ENCODE assay signal across 8 cellular contexts in the genomic region with DNA sequence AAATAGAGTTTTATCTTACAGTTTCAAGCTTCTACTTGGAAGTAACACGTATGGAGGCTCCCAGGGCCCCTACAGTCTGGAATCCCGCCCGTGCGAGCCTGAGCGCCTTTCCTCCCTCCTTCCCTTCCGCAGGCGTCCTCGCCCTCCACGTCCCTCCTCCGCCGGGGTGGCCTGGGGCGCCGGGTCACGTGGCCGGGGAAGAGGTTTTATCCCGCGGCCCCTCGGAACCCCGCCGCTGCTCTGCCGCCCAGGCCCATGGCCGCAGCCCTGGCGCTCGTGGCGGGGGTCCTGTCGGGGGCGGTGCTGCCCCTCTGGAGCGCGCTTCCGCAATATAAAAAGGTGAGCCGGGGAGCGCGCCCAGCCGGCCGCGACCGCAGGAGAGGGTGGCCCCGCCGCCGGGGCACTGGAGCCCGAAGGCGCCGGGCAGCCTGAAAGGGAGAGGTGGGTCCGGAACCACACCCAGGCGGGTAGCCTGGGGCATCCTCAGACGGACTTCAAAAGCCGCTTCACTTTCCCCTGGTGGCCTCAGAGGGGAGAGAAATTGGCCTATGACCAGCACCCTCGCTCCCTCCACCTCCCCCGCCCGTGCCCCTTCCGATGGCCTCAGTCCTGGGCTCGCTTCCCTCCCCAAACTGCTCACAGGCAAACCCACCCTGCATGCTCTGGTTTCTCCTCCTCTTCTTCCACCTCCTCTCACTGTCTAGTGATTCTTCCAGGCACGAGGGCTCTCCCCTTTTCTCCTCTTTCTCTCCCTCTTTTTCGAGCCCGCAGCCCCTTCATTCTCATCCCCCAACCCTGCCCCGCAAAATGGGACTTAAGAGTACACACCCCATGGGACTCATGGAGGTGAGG. TPM values are rescaled to one million over a fixed set of nuclear protein-coding genes. Genes with fewer than 3 reads are reported as not detected.
DNase-seq lines count a peak whose midpoint lies in the region; ATAC-seq and TF ChIP-seq lines count a peak whose summit lies in the region.

A gene with protein sequence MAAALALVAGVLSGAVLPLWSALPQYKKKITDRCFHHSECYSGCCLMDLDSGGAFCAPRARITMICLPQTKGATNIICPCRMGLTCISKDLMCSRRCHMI (plus strand): TSS at position 235 of the 852 bp plus-strand sequence. CDS start 21 bp downstream, at position 256.

- H3K27me3 ChIP-seq in BJ (ENCODE audit: control insufficient read depth, insufficient read depth, low read length) (peaks cover 16% of the 10 kb centered on the region), HUES48 (ENCODE audit: control insufficient read depth, insufficient read depth, low read length) (peaks cover 20% of the 10 kb centered on the region; the same call in 1 of the 2 replicates), testis (no peaks in the 10 kb centered on the region)

- POLR2A ChIA-PET in BJ (lab: Charles Lee): no interaction called here

- peak within 1 kb of the TSS; percentile 56 for H3K4me3 Mint-ChIP-seq in activated naive CD8-positive, alpha-beta T cell treated with anti-CD3 and anti-CD28 coated beads, Interleukin-2, amount 50 U/mL, for 24 hours
- peak within 1 kb of the TSS; percentile 52 to 74 (median 68) for H3K4me3 Mint-ChIP-seq in immature natural killer cell

- ATAC-seq in activated naive CD8-positive, alpha-beta T cell treated with anti-CD3 and anti-CD28 coated beads, Interleukin-2, amount 50 U/mL, for 24 hours: no peak

- TF ChIP-seq CTCF in BJ (IDR thresholded peaks at IDR 0.05; ENCODE audit: insufficient read depth, low read depth, low read length) (no peak), testis (IDR thresholded peaks at IDR 0.05) (no peak)

- H3K4me3 ChIP-seq in BJ (ENCODE audit: low read depth, low read length) (peak within 1 kb of the TSS; percentile 10), HUES48 (ENCODE audit: low read depth, low read length) (peak within 1 kb of the TSS; percentile 70), testis (peak within 1 kb of the TSS; percentile 45 to 54)

- H3K9me3 ChIP-seq in HUES48 (ENCODE audit: control insufficient read depth, insufficient read depth, low read length): no peaks in the 10 kb centered on the region
- H3K9me3 ChIP-seq in testis: no peaks in the 10 kb centered on the region

- no peaks in the 10 kb centered on the region for H3K36me3 ChIP-seq in BJ (ENCODE audit: control insufficient read depth, insufficient read depth, low read length)
- no peaks in the 10 kb centered on the region for H3K36me3 ChIP-seq in HUES48 (ENCODE audit: control insufficient read depth, insufficient read depth, low read length)
- H3K36me3 ChIP-seq in testis (ENCODE audit: low read depth, missing control alignments): no peaks in the 10 kb centered on the region

- H3K4me1 ChIP-seq in HUES48 (ENCODE audit: control insufficient read depth, insufficient read depth, low read length) (no peaks in the 10 kb centered on the region), testis (peaks cover 5% of the 10 kb centered on the region)

- H3K27ac ChIP-seq in HUES48 (ENCODE audit: low read depth, low read length) (no peak within 1 kb of the TSS), testis (no peak within 1 kb of the TSS)

- H3K9me3 Mint-ChIP-seq in activated naive CD8-positive, alpha-beta T cell treated with anti-CD3 and anti-CD28 coated beads, Interleukin-2, amount 50 U/mL, for 24 hours: no peaks in the 10 kb centered on the region
- no peaks in the 10 kb centered on the region for H3K9me3 Mint-ChIP-seq in immature natural killer cell

- H3K27me3 Mint-ChIP-seq in activated naive CD8-positive, alpha-beta T cell treated with anti-CD3 and anti-CD28 coated beads, Interleukin-2, amount 50 U/mL, for 24 hours: peaks cover 27% of the 10 kb centered on the region
- H3K27me3 Mint-ChIP-seq in immature natural killer cell (ENCODE audit: low read depth in 3 of 3): peaks cover 8 to 11% (median 10%) of the 10 kb centered on the region in 3 donors

- TF ChIP-seq POLR2A in testis (IDR thresholded peaks at IDR 0.05): no peak

- no peak within 1 kb of the TSS for H3K27ac Mint-ChIP-seq in activated naive CD8-positive, alpha-beta T cell treated with anti-CD3 and anti-CD28 coated beads, Interleukin-2, amount 50 U/mL, for 24 hours
- no peak within 1 kb of the TSS for H3K27ac Mint-ChIP-seq in immature natural killer cell

- DNase-seq in BJ (ENCODE audit: low read depth) (no peak), immature natural killer cell (no peak), testis (no peak), OCI-M2 (lab: John Stamatoyannopoulos, UW; ENCODE audit: unreplicated experiment) (no peak), head of caudate nucleus (no peak), activated gamma-delta T cell (lab: John Stamatoyannopoulos, UW) (no peak)
- DNase-seq in activated naive CD8-positive, alpha-beta T cell treated with anti-CD3 and anti-CD28 coated beads, Interleukin-2, amount 50 U/mL, for 24 hours: peak; percentile 21

- H3K4me1 Mint-ChIP-seq in activated naive CD8-positive, alpha-beta T cell treated with anti-CD3 and anti-CD28 coated beads, Interleukin-2, amount 50 U/mL, for 24 hours: peaks cover 2% of the 10 kb centered on the region
- peaks cover 0 to 8% of the 10 kb centered on the region in 2 donors for H3K4me1 Mint-ChIP-seq in immature natural killer cell

- WGBS in testis, 2 donors: 2 to 3% methylated on average over 43 to 44 of the region's 56 CpGs

- peak within 1 kb of the TSS; percentile 54; the same call in 1 of the 2 replicates for H3K9ac ChIP-seq in HUES48 (ENCODE audit: low read depth, low read length)

- no peaks in the 10 kb centered on the region for H3K36me3 Mint-ChIP-seq in activated naive CD8-positive, alpha-beta T cell treated with anti-CD3 and anti-CD28 coated beads, Interleukin-2, amount 50 U/mL, for 24 hours (ENCODE audit: low read depth)
- H3K36me3 Mint-ChIP-seq in immature natural killer cell: no peaks in the 10 kb centered on the region

- CTCF ChIA-PET in BJ (lab: Yijun Ruan, JAX): no interaction called here

- intact Hi-C loops in testis (cut with DNase I; ENCODE audit: low total_unique reads) (no loop called here), head of caudate nucleus (cut with DNase I) (no loop called here)

RNA-seq across cellular contexts. Expression of the gene that starts here (rescaled TPM):
- polyA plus RNA-seq in BJ (2011; rRNA removed) (not detected in 2 replicates), immature natural killer cell (not detected), testis (ENCODE audit: insufficient read depth, low read depth, low replicate concordance) (not detected)
- polyA minus RNA-seq in BJ (2011; rRNA and poly(A)+ RNA removed): not detected in 2 replicates
- total RNA-seq in testis: not detected

Comparison
In these comparisons a context has a peak if more than half of its experiments do, and no peak if none do; other contexts are left out.
1. H3K4me3 ChIP-seq: peak in every context shown above with its lines; median percentile 70 in HUES48; 50 in testis; 10 in BJ.